1 cellular context compared by ENCODE assay signal in the genomic region with DNA sequence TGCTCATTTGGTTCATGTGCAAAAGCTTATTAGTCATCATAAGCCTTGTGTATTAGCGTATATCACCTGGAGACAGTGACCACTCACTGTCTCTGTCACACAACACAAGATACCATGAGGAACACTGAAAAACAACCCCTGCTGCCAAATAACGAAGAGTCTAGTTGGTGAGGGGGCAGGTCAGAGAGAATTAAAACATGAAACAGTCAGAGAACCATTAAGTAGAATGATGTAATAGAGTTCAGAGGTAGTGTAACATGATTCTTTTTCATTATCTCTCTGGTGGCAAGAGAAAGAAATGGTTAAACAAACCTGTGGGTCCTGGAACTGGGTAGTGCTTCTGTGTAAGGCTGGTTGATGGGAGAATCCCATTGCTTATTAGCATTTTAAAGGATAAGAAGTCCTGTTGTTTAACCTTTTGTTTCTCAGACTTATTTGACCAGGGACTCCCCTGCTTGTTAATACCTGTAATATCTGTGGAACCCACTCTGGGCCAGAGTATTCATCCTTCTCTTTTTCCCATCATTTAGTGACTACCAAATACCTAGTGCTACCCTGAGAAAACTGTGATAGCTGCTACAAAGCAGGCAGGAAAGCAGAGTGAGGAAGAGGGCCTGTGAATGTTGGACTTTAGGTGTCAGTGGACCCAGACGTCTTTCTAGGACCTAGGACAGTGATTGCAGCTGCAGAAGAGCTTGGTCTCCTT.
A peak's percentile ranks its signal among the peaks of the same experiment; 100 is the strongest.
TF ChIP-seq lines count a peak whose summit lies in the region.

No MANE protein-coding gene starts in this region.

TF ChIP-seq in HEK293, 187 proteins besides CTCF, POLR2A, EP300 and RAD21 (continued from another document):
- TF ChIP-seq, protein P1, sequence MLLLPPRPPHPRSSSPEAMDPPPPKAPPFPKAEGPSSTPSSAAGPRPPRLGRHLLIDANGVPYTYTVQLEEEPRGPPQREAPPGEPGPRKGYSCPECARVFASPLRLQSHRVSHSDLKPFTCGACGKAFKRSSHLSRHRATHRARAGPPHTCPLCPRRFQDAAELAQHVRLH (tag by site-specific recombination; IDR thresholded peaks at IDR 0.05) = no peak
- TF ChIP-seq ZNF132 (tag by site-specific recombination; IDR thresholded peaks at IDR 0.05; ENCODE audit: borderline replicate concordance) (no peak), ZNF423 (tag by site-specific recombination; IDR thresholded peaks at IDR 0.05) (no peak), HOXD13 (CRISPR knock-in tag; IDR thresholded peaks at IDR 0.05; ENCODE audit: borderline replicate concordance) (no peak), ZFP69B (tag by site-specific recombination; IDR thresholded peaks at IDR 0.05) (no peak), ZNF23 (tag by site-specific recombination; IDR thresholded peaks at IDR 0.05; ENCODE audit: borderline replicate concordance) (no peak), ZNF2 (tag by site-specific recombination; IDR thresholded peaks at IDR 0.05) (no peak), ZNF37A (tag by site-specific recombination; IDR thresholded peaks at IDR 0.05) (no peak), ZNF654 (tag by site-specific recombination; IDR thresholded peaks at IDR 0.05; ENCODE audit: low read depth) (no peak), ZXDB (tag by site-specific recombination; IDR thresholded peaks at IDR 0.05) (peak; percentile 36; the same call in 1 of the 2 replicates), ZBTB7A (tag by site-specific recombination; IDR thresholded peaks at IDR 0.05; ENCODE audit: low read depth) (no peak), KLF9 (tag by site-specific recombination; IDR thresholded peaks at IDR 0.05; ENCODE audit: low read depth) (no peak), ZNF311 (tag by site-specific recombination; IDR thresholded peaks at IDR 0.05; ENCODE audit: borderline replicate concordance) (no peak), SALL2 (tag by site-specific recombination; IDR thresholded peaks at IDR 0.05; ENCODE audit: borderline replicate concordance) (no peak), ZBTB1 (tag by site-specific recombination; IDR thresholded peaks at IDR 0.05) (no peak), ZNF843 (tag by site-specific recombination; IDR thresholded peaks at IDR 0.05) (0 out of 2 replicates have a peak, but pooled peaks have one; percentile 25), HOXC10 (CRISPR knock-in tag; IDR thresholded peaks at IDR 0.05) (no peak), WT1 (tag by site-specific recombination; IDR thresholded peaks at IDR 0.05) (no peak), ZNF596 (tag by site-specific recombination; IDR thresholded peaks at IDR 0.05) (no peak), ZNF335 (tag by site-specific recombination; conservative IDR thresholded peaks at IDR 0.05) (no peak), ZNF114 (tag by site-specific recombination; IDR thresholded peaks at IDR 0.05) (no peak), PRDM2 (tag by site-specific recombination; IDR thresholded peaks at IDR 0.05; ENCODE audit: borderline replicate concordance) (no peak), SCRT1 (tag by site-specific recombination; IDR thresholded peaks at IDR 0.05; ENCODE audit: borderline replicate concordance) (0 out of 2 replicates have a peak, but pooled peaks have one; percentile 44), ZNF324 (tag by site-specific recombination; IDR thresholded peaks at IDR 0.05) (no peak), ZNF48 (tag by site-specific recombination; IDR thresholded peaks at IDR 0.05) (no peak)
- TF ChIP-seq, protein P2, sequence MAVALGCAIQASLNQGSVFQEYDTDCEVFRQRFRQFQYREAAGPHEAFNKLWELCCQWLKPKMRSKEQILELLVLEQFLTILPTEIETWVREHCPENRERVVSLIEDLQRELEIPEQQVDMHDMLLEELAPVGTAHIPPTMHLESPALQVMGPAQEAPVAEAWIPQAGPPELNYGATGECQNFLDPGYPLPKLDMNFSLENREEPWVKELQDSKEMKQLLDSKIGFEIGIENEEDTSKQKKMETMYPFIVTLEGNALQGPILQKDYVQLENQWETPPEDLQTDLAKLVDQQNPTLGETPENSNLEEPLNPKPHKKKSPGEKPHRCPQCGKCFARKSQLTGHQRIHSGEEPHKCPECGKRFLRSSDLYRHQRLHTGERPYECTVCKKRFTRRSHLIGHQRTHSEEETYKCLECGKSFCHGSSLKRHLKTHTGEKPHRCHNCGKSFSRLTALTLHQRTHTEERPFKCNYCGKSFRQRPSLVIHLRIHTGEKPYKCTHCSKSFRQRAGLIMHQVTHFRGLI (tag by site-specific recombination; IDR thresholded peaks at IDR 0.05) = no peak
- TF ChIP-seq, protein P3, sequence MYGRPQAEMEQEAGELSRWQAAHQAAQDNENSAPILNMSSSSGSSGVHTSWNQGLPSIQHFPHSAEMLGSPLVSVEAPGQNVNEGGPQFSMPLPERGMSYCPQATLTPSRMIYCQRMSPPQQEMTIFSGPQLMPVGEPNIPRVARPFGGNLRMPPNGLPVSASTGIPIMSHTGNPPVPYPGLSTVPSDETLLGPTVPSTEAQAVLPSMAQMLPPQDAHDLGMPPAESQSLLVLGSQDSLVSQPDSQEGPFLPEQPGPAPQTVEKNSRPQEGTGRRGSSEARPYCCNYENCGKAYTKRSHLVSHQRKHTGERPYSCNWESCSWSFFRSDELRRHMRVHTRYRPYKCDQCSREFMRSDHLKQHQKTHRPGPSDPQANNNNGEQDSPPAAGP (tag by site-specific recombination; IDR thresholded peaks at IDR 0.05) = no peak
- TF ChIP-seq, protein P4, sequence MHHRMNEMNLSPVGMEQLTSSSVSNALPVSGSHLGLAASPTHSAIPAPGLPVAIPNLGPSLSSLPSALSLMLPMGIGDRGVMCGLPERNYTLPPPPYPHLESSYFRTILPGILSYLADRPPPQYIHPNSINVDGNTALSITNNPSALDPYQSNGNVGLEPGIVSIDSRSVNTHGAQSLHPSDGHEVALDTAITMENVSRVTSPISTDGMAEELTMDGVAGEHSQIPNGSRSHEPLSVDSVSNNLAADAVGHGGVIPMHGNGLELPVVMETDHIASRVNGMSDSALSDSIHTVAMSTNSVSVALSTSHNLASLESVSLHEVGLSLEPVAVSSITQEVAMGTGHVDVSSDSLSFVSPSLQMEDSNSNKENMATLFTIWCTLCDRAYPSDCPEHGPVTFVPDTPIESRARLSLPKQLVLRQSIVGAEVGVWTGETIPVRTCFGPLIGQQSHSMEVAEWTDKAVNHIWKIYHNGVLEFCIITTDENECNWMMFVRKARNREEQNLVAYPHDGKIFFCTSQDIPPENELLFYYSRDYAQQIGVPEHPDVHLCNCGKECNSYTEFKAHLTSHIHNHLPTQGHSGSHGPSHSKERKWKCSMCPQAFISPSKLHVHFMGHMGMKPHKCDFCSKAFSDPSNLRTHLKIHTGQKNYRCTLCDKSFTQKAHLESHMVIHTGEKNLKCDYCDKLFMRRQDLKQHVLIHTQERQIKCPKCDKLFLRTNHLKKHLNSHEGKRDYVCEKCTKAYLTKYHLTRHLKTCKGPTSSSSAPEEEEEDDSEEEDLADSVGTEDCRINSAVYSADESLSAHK (tag by site-specific recombination; IDR thresholded peaks at IDR 0.05) = peak; percentile 52; the same call in 1 of the 2 replicates
TF ChIP-seq in HEK293: peak in this region for 17.
